14 cellular contexts compared by ENCODE assay signal in the genomic region with DNA sequence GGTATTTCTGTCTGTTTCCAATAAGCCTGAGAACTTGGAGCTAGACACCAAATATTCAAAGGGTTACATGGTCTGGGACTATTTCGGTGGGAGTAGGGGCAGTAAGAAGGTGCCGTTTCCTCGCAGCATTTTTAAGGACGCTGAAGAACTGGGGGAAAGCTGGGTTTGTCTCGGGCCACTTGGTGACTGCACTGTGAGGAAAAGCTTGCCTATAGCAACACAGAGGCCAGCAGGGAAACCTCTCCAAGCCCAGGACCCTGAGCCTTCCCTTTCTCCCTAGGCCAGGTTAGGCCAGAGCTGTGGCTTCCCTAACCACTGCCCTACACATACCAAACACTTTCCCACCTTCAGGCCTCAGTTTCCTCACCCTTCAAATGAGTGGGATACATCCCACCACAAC. TPM values are rescaled to one million over a fixed set of nuclear protein-coding genes. Genes with fewer than 3 reads are reported as not detected.
DNase-seq lines count a peak whose midpoint lies in the region; ATAC-seq and TF ChIP-seq lines count a peak whose summit lies in the region.
"Had no signal": no experiment of that assay in that cellular context is flagged by ENCODE, and none has a peak within 500 bp of the region (broad histone marks: within the 10 kb centered on the region; RNA-seq: fewer than 3 reads in every experiment).

No MANE protein-coding gene starts in this region.

- H4K20me1 ChIP-seq in MM.1S (ENCODE audit: insufficient read depth, low read length) = no peaks in the 10 kb centered on the region

- peak overlapping the region; percentile 97 for H3K27ac Mint-ChIP-seq in osteocyte (ENCODE audit: unreplicated experiment)
- H3K27ac Mint-ChIP-seq in naive thymus-derived CD4-positive, alpha-beta T cell = no peak overlapping the region
- H3K27ac Mint-ChIP-seq: CD4-positive, alpha-beta memory T cell had no signal

- no peaks in the 10 kb centered on the region for H3K27me3 Mint-ChIP-seq in osteocyte (ENCODE audit: unreplicated experiment)
- peaks cover 41 to 66% (median 57%) of the 10 kb centered on the region in 5 donors for H3K27me3 Mint-ChIP-seq in naive thymus-derived CD4-positive, alpha-beta T cell

- H3K27ac ChIP-seq in MM.1S (ENCODE audit: low read length) = peak overlapping the region; percentile 95
- no peak overlapping the region for H3K27ac ChIP-seq in naive thymus-derived CD4-positive, alpha-beta T cell (ENCODE audit: low read depth, low read length)
- H3K27ac ChIP-seq: GM23248 had no signal

- peak overlapping the region; percentile 24 for H2AFZ ChIP-seq in MM.1S (ENCODE audit: low read length)
- H2AFZ ChIP-seq: GM23248 had no signal

- H3F3A ChIP-seq in MM.1S (ENCODE audit: insufficient read depth, low read length) = peaks cover 26% of the 10 kb centered on the region

- peaks cover 75% of the 10 kb centered on the region for H3K4me1 Mint-ChIP-seq in osteocyte (ENCODE audit: unreplicated experiment)
- peaks cover 0 to 7% (median 3%) of the 10 kb centered on the region in 7 donors for H3K4me1 Mint-ChIP-seq in naive thymus-derived CD4-positive, alpha-beta T cell

- no peaks in the 10 kb centered on the region for H3K9me3 ChIP-seq in MM.1S (replicated peaks; ENCODE audit: insufficient read depth, low read length)
- H3K9me3 ChIP-seq in naive thymus-derived CD4-positive, alpha-beta T cell (ENCODE audit: control insufficient read depth in 2 of 3, low read length in 3 of 3) = no peaks in the 10 kb centered on the region
- H3K9me3 ChIP-seq: BE2C had no signal

- H3K9ac ChIP-seq in MM.1S (ENCODE audit: low read length) = peak overlapping the region; percentile 66
- H3K9ac ChIP-seq: GM23248 had no signal

- no peaks in the 10 kb centered on the region for H3K9me2 ChIP-seq in MM.1S (replicated peaks; ENCODE audit: insufficient read depth, low read length)

- CTCF ChIA-PET in AG04449 (lab: Yijun Ruan, JAX) = interaction anchor here (0.9 to 3.7 kb wide), 8 partner anchors 10 to 250 kb away, joined by 3 to 21 read pairs (median 5); no protein-coding TSS in a partner anchor
- CTCF ChIA-PET in naive thymus-derived CD4-positive, alpha-beta T cell (lab: Charles Lee) = no interaction called here

- H3K4me3 ChIP-seq in AG04449 (ENCODE audit: low read depth, low read length) (peak overlapping the region; percentile 82), MM.1S (ENCODE audit: low read length) (peak overlapping the region; percentile 35), choroid plexus epithelial cell (ENCODE audit: low read depth, low read length) (no peak overlapping the region)
- H3K4me3 ChIP-seq in naive thymus-derived CD4-positive, alpha-beta T cell (ENCODE audit: low read length) = no peak overlapping the region
- H3K4me3 ChIP-seq: GM23248 had no signal

- no peaks in the 10 kb centered on the region for H3K27me3 ChIP-seq in MM.1S (replicated peaks; ENCODE audit: insufficient read depth, low read length)
- peaks cover 0 to 10% of the 10 kb centered on the region in 2 donors for H3K27me3 ChIP-seq in naive thymus-derived CD4-positive, alpha-beta T cell (ENCODE audit: control insufficient read depth in 2 of 2, insufficient read depth in 2 of 2, low read length in 2 of 2)

- DNase-seq in AG04449 (ENCODE audit: low read depth, low spot score) (no peak), MM.1S (peak; percentile 7), choroid plexus epithelial cell (ENCODE audit: low read depth) (peak; percentile 23), osteocyte (ENCODE audit: extremely low spot score, unreplicated experiment) (no peak), NCI-H1105 (lab: John Stamatoyannopoulos, UW) (no peak), NCI-H748 treated with DMSO at 0.1 percent for 48 hours (lab: John Stamatoyannopoulos, UW) (no peak)
- no peak for DNase-seq in naive thymus-derived CD4-positive, alpha-beta T cell
- DNase-seq: BE2C; CD4-positive, alpha-beta memory T cell; DMS79; GDM1; GM23248; NCI-H1048 had no signal

- peaks cover 29% of the 10 kb centered on the region for H3K4me1 ChIP-seq in MM.1S (ENCODE audit: low read length)
- H3K4me1 ChIP-seq in naive thymus-derived CD4-positive, alpha-beta T cell (ENCODE audit: control insufficient read depth in 2 of 2, insufficient read depth in 2 of 2, low read length in 2 of 2) = no peaks in the 10 kb centered on the region
- H3K4me1 ChIP-seq: BE2C had no signal

- H3K79me2 ChIP-seq in MM.1S (ENCODE audit: low read length) = peaks cover 11% of the 10 kb centered on the region

- ATAC-seq in activated CD4-positive, CD25-positive, alpha-beta regulatory T cell treated with anti-CD3 and anti-CD28 coated beads, Interleukin-2, amount 50 U/mL, for 24 hours = no peak
- ATAC-seq in naive thymus-derived CD4-positive, alpha-beta T cell = no peak

- peak overlapping the region; percentile 81 for H3K4me3 Mint-ChIP-seq in osteocyte (ENCODE audit: unreplicated experiment)
- H3K4me3 Mint-ChIP-seq in naive thymus-derived CD4-positive, alpha-beta T cell = no peak overlapping the region
- H3K4me3 Mint-ChIP-seq: CD4-positive, alpha-beta memory T cell had no signal

- intact Hi-C loops in naive thymus-derived CD4-positive, alpha-beta T cell (cut with micrococcal nuclease) = no loop called here

- H3K9me3 Mint-ChIP-seq in osteocyte (ENCODE audit: unreplicated experiment) = no peaks in the 10 kb centered on the region
- H3K9me3 Mint-ChIP-seq in naive thymus-derived CD4-positive, alpha-beta T cell = no peaks in the 10 kb centered on the region
- H3K9me3 Mint-ChIP-seq: CD4-positive, alpha-beta memory T cell had no signal

- POLR2A ChIA-PET in AG04449 (lab: Yijun Ruan, JAX) = interaction anchor here (0.7 kb wide), 1 partner anchor 312 kb away, joined by 3 read pairs; no protein-coding TSS in a partner anchor
- POLR2A ChIA-PET in naive thymus-derived CD4-positive, alpha-beta T cell (lab: Charles Lee) = no interaction called here

- no peak for TF ChIP-seq CTCF in AG04449 (IDR thresholded peaks at IDR 0.05; ENCODE audit: insufficient read depth, low read length, missing control alignments)
- no peak for TF ChIP-seq CTCF in MM.1S (IDR thresholded peaks at IDR 0.05; ENCODE audit: low read length)
- no peak for TF ChIP-seq CTCF in choroid plexus epithelial cell (conservative IDR thresholded peaks at IDR 0.05; ENCODE audit: low read depth, low read length)
- no peak for TF ChIP-seq CTCF in osteocyte (IDR thresholded peaks at IDR 0.05)

- H3K36me3 Mint-ChIP-seq in osteocyte (ENCODE audit: unreplicated experiment) = peaks cover 5% of the 10 kb centered on the region
- no peaks in the 10 kb centered on the region for H3K36me3 Mint-ChIP-seq in naive thymus-derived CD4-positive, alpha-beta T cell
- H3K36me3 Mint-ChIP-seq: CD4-positive, alpha-beta memory T cell had no signal

- no peaks in the 10 kb centered on the region for H3K36me3 ChIP-seq in MM.1S (replicated peaks; ENCODE audit: insufficient read depth, low read length)
- no peaks in the 10 kb centered on the region for H3K36me3 ChIP-seq in naive thymus-derived CD4-positive, alpha-beta T cell (ENCODE audit: control insufficient read depth in 2 of 3, insufficient read depth in 3 of 3, low read length in 3 of 3)
- H3K36me3 ChIP-seq: BE2C had no signal

- H3K4me2 ChIP-seq in MM.1S (ENCODE audit: low read depth, low read length) = peak overlapping the region; percentile 86

RNA-seq across cellular contexts. Expression of gene GLIS1, which starts 3.3 kb away (rescaled TPM):
- total RNA-seq in osteocyte = 38.0 and 38.3 TPM in 2 replicates
- not detected for total RNA-seq in naive thymus-derived CD4-positive, alpha-beta T cell
- polyA plus RNA-seq in naive thymus-derived CD4-positive, alpha-beta T cell = not detected
- total RNA-seq: CD4-positive, alpha-beta memory T cell had no signal
- polyA plus RNA-seq: CD4-positive, alpha-beta memory T cell had no signal

Comparison
In these comparisons a context has a peak if more than half of its experiments do, and no peak if none do; other contexts are left out.
1. DNase-seq: peak in MM.1S (single experiment) and choroid plexus epithelial cell (single experiment); none in AG04449 (single experiment), osteocyte (single experiment), NCI-H1105 (single experiment), NCI-H748 treated with DMSO at 0.1 percent for 48 hours (single experiment) and naive thymus-derived CD4-positive, alpha-beta T cell (0 of 9).
2. H3K4me3 ChIP-seq: peak in AG04449 (single experiment) and MM.1S (single experiment); none in choroid plexus epithelial cell (single experiment) and naive thymus-derived CD4-positive, alpha-beta T cell (single experiment).
3. RNA of gene GLIS1, which starts 3.3 kb away (total RNA-seq): 38.0 to 38.3 TPM in osteocyte; not detected in naive thymus-derived CD4-positive, alpha-beta T cell; every median in the first group is over 10 times any median in the second.